ENCODE assay signal across 9 cellular contexts in the genomic region with DNA sequence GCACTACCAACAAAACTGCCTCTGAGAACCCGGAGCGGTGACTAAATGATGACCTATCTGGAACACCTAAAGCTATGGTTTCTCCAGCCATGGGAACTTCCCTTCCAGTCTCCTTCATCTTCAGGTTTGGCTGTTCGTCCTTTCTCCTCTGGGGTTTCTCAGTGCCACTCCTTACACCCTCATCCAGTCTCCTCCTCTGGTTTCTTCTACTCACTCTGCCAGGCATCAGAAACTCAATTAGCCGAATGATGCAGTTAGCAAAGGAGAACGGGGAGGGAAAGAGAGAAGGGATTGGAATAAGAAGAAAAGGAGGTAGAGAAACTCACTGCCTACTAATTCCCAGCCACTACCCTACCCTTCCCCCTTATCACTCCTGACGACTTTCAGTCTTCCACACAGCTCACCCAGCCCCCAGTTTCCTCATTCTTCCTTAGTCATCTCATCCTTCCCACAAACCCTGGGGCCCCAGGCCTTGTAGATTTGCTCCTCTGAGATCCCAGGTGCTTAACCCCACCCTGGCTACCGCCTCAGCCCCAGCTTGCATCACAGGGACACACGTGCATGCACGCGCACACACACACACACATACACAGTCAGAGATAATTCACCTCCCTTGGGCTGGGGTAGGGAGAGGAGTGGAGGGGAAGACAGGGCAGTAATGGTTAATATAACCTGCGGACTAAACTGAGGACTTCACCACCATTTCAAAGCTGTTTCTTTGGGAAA. TPM values are rescaled to one million over a fixed set of nuclear protein-coding genes. Genes with fewer than 3 reads are reported as not detected.
DNase-seq lines count a peak whose midpoint lies in the region; ATAC-seq, FAIRE-seq and TF ChIP-seq lines count a peak whose summit lies in the region.
"Had no signal": no experiment of that assay in that cellular context is flagged by ENCODE, and none has a peak within 500 bp of the region (broad histone marks: within the 10 kb centered on the region; RNA-seq: fewer than 3 reads in every experiment).

No MANE protein-coding gene starts in this region.

- ATAC-seq in pancreas = peak in 3 of 4 donors; percentile 40 to 73 (median 68)
- no peak for ATAC-seq in HG02610 (IDR thresholded peaks at IDR 0.05; ENCODE audit: unreplicated experiment)
- ATAC-seq in GM21619 (IDR thresholded peaks at IDR 0.05; ENCODE audit: unreplicated experiment) = no peak

- H3K79me2 ChIP-seq in PC-9 (ENCODE audit: low read depth) = peaks cover 79% of the 10 kb centered on the region

- H3K9me3 ChIP-seq in PC-9 (ENCODE audit: insufficient read depth, low read depth) (no peaks in the 10 kb centered on the region), pancreas (no peaks in the 10 kb centered on the region)

- intact Hi-C loops in PC-9 (cut with micrococcal nuclease; ENCODE audit: unreplicated experiment) = loop anchor here (1.0 to 5.0 kb wide), 2 partner anchors 13 to 87 kb away; partner anchors contain the start of genes FGD6 and VEZT
- intact Hi-C loops in pancreas (cut with DNase I) = no loop called here

- H3K4me1 ChIP-seq in PC-9 (replicated peaks; ENCODE audit: insufficient read depth) (peaks cover 80% of the 10 kb centered on the region), pancreas (peaks cover 7 to 61% (median 20%) of the 10 kb centered on the region in 3 donors)

- no peaks in the 10 kb centered on the region for H3K9me2 ChIP-seq in PC-9 (ENCODE audit: insufficient read depth)

- H3K4me2 ChIP-seq in PC-9 = peak overlapping the region; percentile 83
- H3K4me2 ChIP-seq: KMS-11 had no signal

- H3K27ac ChIP-seq in PC-9 = peak overlapping the region; percentile 98
- peak overlapping the region in 2 of 4 donors; percentile 32 to 44 for H3K27ac ChIP-seq in pancreas
- H3K27ac ChIP-seq: KMS-11 had no signal

- peaks cover 62% of the 10 kb centered on the region for H3F3A ChIP-seq in PC-9 (ENCODE audit: insufficient read depth, low read depth)

- 0 out of 2 replicates have a peak overlapping the region, but pooled peaks have one; percentile 35 for H2AFZ ChIP-seq in PC-9

- 88 to 90% methylated on average over 11 of the region's 11 CpGs for WGBS in pancreas, 2 donors

- H3K36me3 ChIP-seq in PC-9 (ENCODE audit: low read depth) = peaks cover 8% of the 10 kb centered on the region; the same call in 1 of the 2 replicates
- H3K36me3 ChIP-seq in pancreas = no peaks in the 10 kb centered on the region

- no peaks in the 10 kb centered on the region for H4K20me1 ChIP-seq in PC-9 (ENCODE audit: insufficient read depth)

- CTCF ChIA-PET in PC-9 (lab: Charles Lee) = interaction anchor here (0.6 to 0.7 kb wide), 2 partner anchors 25 to 612 kb away, joined by 3 to 4 read pairs; no protein-coding TSS in a partner anchor

- POLR2A ChIA-PET in PC-9 (lab: Charles Lee; ENCODE audit: unreplicated experiment) = interaction anchor here (0.5 to 1.0 kb wide), 5 partner anchors 13 to 535 kb away, joined by 3 to 7 read pairs (median 5); partner anchors contain the start of genes FGD6, NDUFA12 and VEZT

- peak overlapping the region; percentile 48 for H3K4me3 ChIP-seq in PC-9
- H3K4me3 ChIP-seq in fibroblast of mammary gland (ENCODE audit: control insufficient read depth, low read depth, low read length) = no peak overlapping the region
- H3K4me3 ChIP-seq in pancreas = no peak overlapping the region

- BruUV-seq in PC-9 (replicated peaks; lab: Mats Ljungman, UMichigan) = TSS peak; percentile 56

- TF ChIP-seq CTCF in PC-9 (conservative IDR thresholded peaks at IDR 0.05) = no peak
- no peak for TF ChIP-seq CTCF in fibroblast of mammary gland (conservative IDR thresholded peaks at IDR 0.05; ENCODE audit: control insufficient read depth, insufficient read depth, low read depth, low read length)
- no peak for TF ChIP-seq CTCF in pancreas (IDR thresholded peaks at IDR 0.05)

- H3K27me3 ChIP-seq in PC-9 (ENCODE audit: insufficient read depth, low read depth) = no peaks in the 10 kb centered on the region
- no peaks in the 10 kb centered on the region for H3K27me3 ChIP-seq in pancreas

- DNase-seq in GM04503 (ENCODE audit: low read depth) = peak; percentile 54
- DNase-seq in PC-9 = peak; percentile 91 to 98
- peak; percentile 88 for DNase-seq in fibroblast of mammary gland (ENCODE audit: low read depth)
- DNase-seq in pancreas = peak in 1 of 6 donors; percentile 52
- no peak for DNase-seq in activated gamma-delta T cell treated with Interleukin-2 at 50 U/mL for 16 hours
- no peak for DNase-seq in NCI-H2227 treated with DMSO at 0.1 percent for 48 hours (lab: John Stamatoyannopoulos, UW)

- FAIRE-seq in pancreas (lab: Jason Lieb, UNC) = no peak

RNA-seq across cellular contexts. Expression of gene FGD6, which starts 13.0 kb away (rescaled TPM):
- 18.1 and 22.0 TPM in 2 replicates for total RNA-seq in PC-9 (2021)
- total RNA-seq in pancreas = 10 to 100 TPM in 2 of 6 donors, 1 to 10 TPM in 4; 6.6 to 24.3 (median 9.7) TPM
- polyA plus RNA-seq in pancreas = 1 to 10 TPM; 1.4 to 1.7 TPM

RNA-seq across cellular contexts. Expression of gene VEZT, which starts 13.3 kb away (rescaled TPM):
- 35.2 and 46.8 TPM in 2 replicates for total RNA-seq in PC-9 (2021)
- 10 to 100 TPM; 26.3 to 44.5 (median 31.8) TPM for total RNA-seq in pancreas
- polyA plus RNA-seq in pancreas = 10 to 100 TPM; 14.9 to 25.6 TPM

Comparison
In these comparisons a context has a peak if more than half of its experiments do, and no peak if none do; other contexts are left out.
1. DNase-seq: peak in GM04503 (single experiment), PC-9 (2 of 2) and fibroblast of mammary gland (single experiment); none in activated gamma-delta T cell treated with Interleukin-2 at 50 U/mL for 16 hours (single experiment) and NCI-H2227 treated with DMSO at 0.1 percent for 48 hours (single experiment).
2. ATAC-seq: peak in pancreas (3 of 4); none in HG02610 (single experiment) and GM21619 (single experiment).